1 cellular context compared by ENCODE assay signal in the genomic region with DNA sequence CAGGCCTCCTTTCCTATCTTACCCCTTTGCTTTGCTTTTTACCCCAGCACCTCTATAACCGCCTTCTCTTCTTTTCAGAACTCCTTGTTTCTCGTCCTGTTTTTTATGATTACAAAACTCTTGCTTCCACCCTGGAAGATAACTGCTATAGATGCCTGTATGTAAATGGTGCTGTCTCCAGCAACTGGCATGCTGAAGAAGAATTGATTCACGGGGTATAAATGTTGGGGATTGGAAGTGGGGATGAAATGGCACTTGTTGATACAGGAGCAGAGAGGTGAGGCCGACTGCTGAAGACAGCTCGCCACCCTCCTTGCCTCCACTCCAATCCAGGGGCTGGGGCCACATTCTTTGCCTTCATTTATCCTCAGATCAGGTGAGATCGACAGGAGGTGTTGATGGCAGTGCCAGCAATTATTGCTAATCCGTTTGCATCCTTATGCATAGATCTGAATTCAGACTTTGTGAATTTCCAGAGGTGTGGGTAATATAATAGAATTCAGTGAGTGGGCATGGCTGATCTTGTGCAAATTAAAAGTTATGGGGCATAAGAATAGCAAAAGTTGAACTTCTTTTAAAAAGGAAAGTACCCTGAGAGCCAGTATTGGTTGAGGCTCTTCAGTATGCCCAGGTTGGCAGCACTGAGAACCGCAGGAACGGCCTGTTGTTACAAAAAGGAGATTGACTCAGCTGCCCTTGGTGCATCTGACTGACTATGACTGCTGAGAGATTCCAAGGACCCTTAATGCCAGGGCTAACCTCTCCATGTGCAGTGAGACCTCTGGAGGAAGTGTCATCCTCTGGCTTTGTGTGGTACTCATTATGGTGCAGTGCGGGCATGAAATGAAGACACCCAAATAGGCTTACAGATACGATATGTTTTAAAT.
TF ChIP-seq lines count a peak whose summit lies in the region.

No MANE protein-coding gene starts in this region.

TF ChIP-seq in HepG2, 621 proteins besides CTCF, POLR2A, EP300 and RAD21 (continues in another document):
- TF ChIP-seq ZNF558 (CRISPR knock-in tag; IDR thresholded peaks at IDR 0.05; ENCODE audit: borderline replicate concordance) (peak; percentile 52; the same call in 1 of the 2 replicates), SOX6 (IDR thresholded peaks at IDR 0.05) (no peak), SOX6 (CRISPR knock-in tag; IDR thresholded peaks at IDR 0.05) (no peak), POLR2AphosphoS5 (IDR thresholded peaks at IDR 0.05; ENCODE audit: low read depth, low read length) (peak; percentile 41; the same call in 1 of the 2 replicates), NR2F2 (IDR thresholded peaks at IDR 0.05; ENCODE audit: borderline replicate concordance, low read depth) (no peak), GPN1 (CRISPR knock-in tag; IDR thresholded peaks at IDR 0.05; ENCODE audit: borderline replicate concordance) (no peak), SMAD1 (CRISPR knock-in tag; IDR thresholded peaks at IDR 0.05; ENCODE audit: borderline replicate concordance, low read depth) (0 out of 2 replicates have a peak, but pooled peaks have one; percentile 5), CREM (IDR thresholded peaks at IDR 0.05) (0 out of 2 replicates have a peak, but pooled peaks have one; percentile 12), CREM (CRISPR knock-in tag; IDR thresholded peaks at IDR 0.05) (no peak), MBNL3 (CRISPR knock-in tag; conservative IDR thresholded peaks at IDR 0.05) (no peak), RFX3 (CRISPR knock-in tag; IDR thresholded peaks at IDR 0.05) (no peak), NFRKB (IDR thresholded peaks at IDR 0.05) (no peak), MED1 (CRISPR knock-in tag; IDR thresholded peaks at IDR 0.05) (peak; percentile 34; the same call in 1 of the 2 replicates), MIXL1 (CRISPR knock-in tag; IDR thresholded peaks at IDR 0.05) (0 out of 2 replicates have a peak, but pooled peaks have one; percentile 57), CHD2 (IDR thresholded peaks at IDR 0.05; ENCODE audit: low read depth, low read length) (peak; percentile 24; the same call in 1 of the 2 replicates), ZNF530 (CRISPR knock-in tag; IDR thresholded peaks at IDR 0.05; ENCODE audit: low read depth) (no peak), ZNF761 (CRISPR knock-in tag; conservative IDR thresholded peaks at IDR 0.05) (peak; percentile 13; the same call in 1 of the 2 replicates), ZNF569 (CRISPR knock-in tag; IDR thresholded peaks at IDR 0.05; ENCODE audit: borderline replicate concordance) (no peak), MZF1 (CRISPR knock-in tag; IDR thresholded peaks at IDR 0.05; ENCODE audit: borderline replicate concordance) (no peak), SNAPC2 (CRISPR knock-in tag; IDR thresholded peaks at IDR 0.05) (no peak), AGO2 (optimal IDR thresholded peaks at IDR 0.05; ENCODE audit: low read depth, low read length) (peak; percentile 20), HNRNPK (IDR thresholded peaks at IDR 0.05; ENCODE audit: low read depth, low read length, poor library complexity, severe bottlenecking) (no peak), ZNF180 (CRISPR knock-in tag; IDR thresholded peaks at IDR 0.05; ENCODE audit: borderline replicate concordance, low read depth) (no peak), ZNF30 (CRISPR knock-in tag; IDR thresholded peaks at IDR 0.05) (no peak), ZNF709 (CRISPR knock-in tag; IDR thresholded peaks at IDR 0.05) (no peak), ZBTB7B (CRISPR knock-in tag; IDR thresholded peaks at IDR 0.05) (peak; percentile 9; the same call in 1 of the 2 replicates), ERF (CRISPR knock-in tag; IDR thresholded peaks at IDR 0.05) (0 out of 2 replicates have a peak, but pooled peaks have one; percentile 15), POLR2AphosphoS2 (IDR thresholded peaks at IDR 0.05; ENCODE audit: low read depth, low read length) (peak; percentile 98), NONO (IDR thresholded peaks at IDR 0.05) (no peak), NONO (CRISPR knock-in tag; conservative IDR thresholded peaks at IDR 0.05) (peak; percentile 14; the same call in 1 of the 2 replicates), PRMT3 (CRISPR knock-in tag; IDR thresholded peaks at IDR 0.05; ENCODE audit: borderline replicate concordance, low read depth) (no peak), HDAC6 (IDR thresholded peaks at IDR 0.05; ENCODE audit: low read depth, low read length) (no peak), CC2D1A (CRISPR knock-in tag; IDR thresholded peaks at IDR 0.05) (no peak), ZNF7 (CRISPR knock-in tag; IDR thresholded peaks at IDR 0.05) (peak; percentile 4; the same call in 1 of the 2 replicates), PITX1 (CRISPR knock-in tag; IDR thresholded peaks at IDR 0.05) (no peak), MYC (CRISPR knock-in tag; IDR thresholded peaks at IDR 0.05; ENCODE audit: borderline replicate concordance) (0 out of 2 replicates have a peak, but pooled peaks have one; percentile 19), HIVEP1 (CRISPR knock-in tag; IDR thresholded peaks at IDR 0.05) (no peak), ZNF326 (CRISPR knock-in tag; IDR thresholded peaks at IDR 0.05; ENCODE audit: borderline replicate concordance) (0 out of 2 replicates have a peak, but pooled peaks have one; percentile 16), RELA (CRISPR knock-in tag; IDR thresholded peaks at IDR 0.05) (no peak), RBM22 (optimal IDR thresholded peaks at IDR 0.05; ENCODE audit: low read length) (peak; percentile 85), KLF9 (CRISPR knock-in tag; IDR thresholded peaks at IDR 0.05; ENCODE audit: low read depth) (no peak; the same call in 1 of the 2 replicates), BCL6 (CRISPR knock-in tag; IDR thresholded peaks at IDR 0.05) (0 out of 2 replicates have a peak, but pooled peaks have one; percentile 5), POLR2G (IDR thresholded peaks at IDR 0.05; ENCODE audit: low read depth, low read length) (peak; percentile 87), ZNF629 (CRISPR knock-in tag; conservative IDR thresholded peaks at IDR 0.05) (no peak), ESRRA (CRISPR knock-in tag; IDR thresholded peaks at IDR 0.05; ENCODE audit: low read depth) (no peak), ZMAT3 (CRISPR knock-in tag; conservative IDR thresholded peaks at IDR 0.05) (no peak), TEAD2 (CRISPR knock-in tag; IDR thresholded peaks at IDR 0.05) (0 out of 2 replicates have a peak, but pooled peaks have one; percentile 37), HOXA9 (CRISPR knock-in tag; IDR thresholded peaks at IDR 0.05; ENCODE audit: borderline replicate concordance) (no peak), KLF6 (CRISPR knock-in tag; IDR thresholded peaks at IDR 0.05) (no peak), ZNF564 (CRISPR knock-in tag; IDR thresholded peaks at IDR 0.05) (peak; percentile 24; the same call in 1 of the 2 replicates), PCBP1 (IDR thresholded peaks at IDR 0.05; ENCODE audit: borderline replicate concordance, low read depth, low read length) (no peak), RARA (CRISPR knock-in tag; IDR thresholded peaks at IDR 0.05) (no peak), SMC3 (IDR thresholded peaks at IDR 0.05; ENCODE audit: low read length) (peak; percentile 20; the same call in 1 of the 2 replicates)
- TF ChIP-seq, protein P1, sequence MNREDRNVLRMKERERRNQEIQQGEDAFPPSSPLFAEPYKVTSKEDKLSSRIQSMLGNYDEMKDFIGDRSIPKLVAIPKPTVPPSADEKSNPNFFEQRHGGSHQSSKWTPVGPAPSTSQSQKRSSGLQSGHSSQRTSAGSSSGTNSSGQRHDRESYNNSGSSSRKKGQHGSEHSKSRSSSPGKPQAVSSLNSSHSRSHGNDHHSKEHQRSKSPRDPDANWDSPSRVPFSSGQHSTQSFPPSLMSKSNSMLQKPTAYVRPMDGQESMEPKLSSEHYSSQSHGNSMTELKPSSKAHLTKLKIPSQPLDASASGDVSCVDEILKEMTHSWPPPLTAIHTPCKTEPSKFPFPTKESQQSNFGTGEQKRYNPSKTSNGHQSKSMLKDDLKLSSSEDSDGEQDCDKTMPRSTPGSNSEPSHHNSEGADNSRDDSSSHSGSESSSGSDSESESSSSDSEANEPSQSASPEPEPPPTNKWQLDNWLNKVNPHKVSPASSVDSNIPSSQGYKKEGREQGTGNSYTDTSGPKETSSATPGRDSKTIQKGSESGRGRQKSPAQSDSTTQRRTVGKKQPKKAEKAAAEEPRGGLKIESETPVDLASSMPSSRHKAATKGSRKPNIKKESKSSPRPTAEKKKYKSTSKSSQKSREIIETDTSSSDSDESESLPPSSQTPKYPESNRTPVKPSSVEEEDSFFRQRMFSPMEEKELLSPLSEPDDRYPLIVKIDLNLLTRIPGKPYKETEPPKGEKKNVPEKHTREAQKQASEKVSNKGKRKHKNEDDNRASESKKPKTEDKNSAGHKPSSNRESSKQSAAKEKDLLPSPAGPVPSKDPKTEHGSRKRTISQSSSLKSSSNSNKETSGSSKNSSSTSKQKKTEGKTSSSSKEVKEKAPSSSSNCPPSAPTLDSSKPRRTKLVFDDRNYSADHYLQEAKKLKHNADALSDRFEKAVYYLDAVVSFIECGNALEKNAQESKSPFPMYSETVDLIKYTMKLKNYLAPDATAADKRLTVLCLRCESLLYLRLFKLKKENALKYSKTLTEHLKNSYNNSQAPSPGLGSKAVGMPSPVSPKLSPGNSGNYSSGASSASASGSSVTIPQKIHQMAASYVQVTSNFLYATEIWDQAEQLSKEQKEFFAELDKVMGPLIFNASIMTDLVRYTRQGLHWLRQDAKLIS (CRISPR knock-in tag; IDR thresholded peaks at IDR 0.05), result peak; percentile 95; the same call in 1 of the 2 replicates
- TF ChIP-seq, protein P2, sequence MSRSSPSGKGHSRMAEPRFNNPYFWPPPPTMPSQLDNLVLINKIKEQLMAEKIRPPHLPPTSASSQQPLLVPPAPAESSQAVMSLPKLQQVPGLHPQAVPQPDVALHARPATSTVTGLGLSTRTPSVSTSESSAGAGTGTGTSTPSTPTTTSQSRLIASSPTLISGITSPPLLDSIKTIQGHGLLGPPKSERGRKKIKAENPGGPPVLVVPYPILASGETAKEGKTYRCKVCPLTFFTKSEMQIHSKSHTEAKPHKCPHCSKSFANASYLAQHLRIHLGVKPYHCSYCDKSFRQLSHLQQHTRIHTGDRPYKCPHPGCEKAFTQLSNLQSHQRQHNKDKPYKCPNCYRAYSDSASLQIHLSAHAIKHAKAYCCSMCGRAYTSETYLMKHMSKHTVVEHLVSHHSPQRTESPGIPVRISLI (CRISPR knock-in tag; IDR thresholded peaks at IDR 0.05; ENCODE audit: borderline replicate concordance), result no peak
- TF ChIP-seq, protein P3, sequence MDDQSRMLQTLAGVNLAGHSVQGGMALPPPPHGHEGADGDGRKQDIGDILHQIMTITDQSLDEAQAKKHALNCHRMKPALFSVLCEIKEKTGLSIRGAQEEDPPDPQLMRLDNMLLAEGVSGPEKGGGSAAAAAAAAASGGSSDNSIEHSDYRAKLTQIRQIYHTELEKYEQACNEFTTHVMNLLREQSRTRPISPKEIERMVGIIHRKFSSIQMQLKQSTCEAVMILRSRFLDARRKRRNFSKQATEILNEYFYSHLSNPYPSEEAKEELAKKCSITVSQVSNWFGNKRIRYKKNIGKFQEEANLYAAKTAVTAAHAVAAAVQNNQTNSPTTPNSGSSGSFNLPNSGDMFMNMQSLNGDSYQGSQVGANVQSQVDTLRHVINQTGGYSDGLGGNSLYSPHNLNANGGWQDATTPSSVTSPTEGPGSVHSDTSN (CRISPR knock-in tag; IDR thresholded peaks at IDR 0.05; ENCODE audit: borderline replicate concordance), result no peak
- TF ChIP-seq, protein P4, sequence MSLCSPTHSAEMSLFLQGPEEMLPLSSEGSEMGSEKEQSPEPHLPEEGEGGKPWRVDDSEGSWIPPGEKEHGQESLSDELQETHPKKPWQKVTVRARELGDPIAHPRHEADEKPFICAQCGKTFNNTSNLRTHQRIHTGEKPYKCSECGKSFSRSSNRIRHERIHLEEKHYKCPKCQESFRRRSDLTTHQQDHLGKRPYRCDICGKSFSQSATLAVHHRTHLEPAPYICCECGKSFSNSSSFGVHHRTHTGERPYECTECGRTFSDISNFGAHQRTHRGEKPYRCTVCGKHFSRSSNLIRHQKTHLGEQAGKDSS (CRISPR knock-in tag; IDR thresholded peaks at IDR 0.05; ENCODE audit: borderline replicate concordance, low read depth), result 0 out of 2 replicates have a peak, but pooled peaks have one; percentile 39
- TF ChIP-seq, protein P5, sequence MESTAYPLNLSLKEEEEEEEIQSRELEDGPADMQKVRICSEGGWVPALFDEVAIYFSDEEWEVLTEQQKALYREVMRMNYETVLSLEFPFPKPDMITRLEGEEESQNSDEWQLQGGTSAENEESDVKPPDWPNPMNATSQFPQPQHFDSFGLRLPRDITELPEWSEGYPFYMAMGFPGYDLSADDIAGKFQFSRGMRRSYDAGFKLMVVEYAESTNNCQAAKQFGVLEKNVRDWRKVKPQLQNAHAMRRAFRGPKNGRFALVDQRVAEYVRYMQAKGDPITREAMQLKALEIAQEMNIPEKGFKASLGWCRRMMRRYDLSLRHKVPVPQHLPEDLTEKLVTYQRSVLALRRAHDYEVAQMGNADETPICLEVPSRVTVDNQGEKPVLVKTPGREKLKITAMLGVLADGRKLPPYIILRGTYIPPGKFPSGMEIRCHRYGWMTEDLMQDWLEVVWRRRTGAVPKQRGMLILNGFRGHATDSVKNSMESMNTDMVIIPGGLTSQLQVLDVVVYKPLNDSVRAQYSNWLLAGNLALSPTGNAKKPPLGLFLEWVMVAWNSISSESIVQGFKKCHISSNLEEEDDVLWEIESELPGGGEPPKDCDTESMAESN (CRISPR knock-in tag; conservative IDR thresholded peaks at IDR 0.05), result 0 out of 2 replicates have a peak, but pooled peaks have one; percentile 4
- TF ChIP-seq, protein P6, sequence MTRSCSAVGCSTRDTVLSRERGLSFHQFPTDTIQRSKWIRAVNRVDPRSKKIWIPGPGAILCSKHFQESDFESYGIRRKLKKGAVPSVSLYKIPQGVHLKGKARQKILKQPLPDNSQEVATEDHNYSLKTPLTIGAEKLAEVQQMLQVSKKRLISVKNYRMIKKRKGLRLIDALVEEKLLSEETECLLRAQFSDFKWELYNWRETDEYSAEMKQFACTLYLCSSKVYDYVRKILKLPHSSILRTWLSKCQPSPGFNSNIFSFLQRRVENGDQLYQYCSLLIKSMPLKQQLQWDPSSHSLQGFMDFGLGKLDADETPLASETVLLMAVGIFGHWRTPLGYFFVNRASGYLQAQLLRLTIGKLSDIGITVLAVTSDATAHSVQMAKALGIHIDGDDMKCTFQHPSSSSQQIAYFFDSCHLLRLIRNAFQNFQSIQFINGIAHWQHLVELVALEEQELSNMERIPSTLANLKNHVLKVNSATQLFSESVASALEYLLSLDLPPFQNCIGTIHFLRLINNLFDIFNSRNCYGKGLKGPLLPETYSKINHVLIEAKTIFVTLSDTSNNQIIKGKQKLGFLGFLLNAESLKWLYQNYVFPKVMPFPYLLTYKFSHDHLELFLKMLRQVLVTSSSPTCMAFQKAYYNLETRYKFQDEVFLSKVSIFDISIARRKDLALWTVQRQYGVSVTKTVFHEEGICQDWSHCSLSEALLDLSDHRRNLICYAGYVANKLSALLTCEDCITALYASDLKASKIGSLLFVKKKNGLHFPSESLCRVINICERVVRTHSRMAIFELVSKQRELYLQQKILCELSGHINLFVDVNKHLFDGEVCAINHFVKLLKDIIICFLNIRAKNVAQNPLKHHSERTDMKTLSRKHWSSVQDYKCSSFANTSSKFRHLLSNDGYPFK (CRISPR knock-in tag; IDR thresholded peaks at IDR 0.05; ENCODE audit: borderline replicate concordance), result no peak
- TF ChIP-seq, protein P7, sequence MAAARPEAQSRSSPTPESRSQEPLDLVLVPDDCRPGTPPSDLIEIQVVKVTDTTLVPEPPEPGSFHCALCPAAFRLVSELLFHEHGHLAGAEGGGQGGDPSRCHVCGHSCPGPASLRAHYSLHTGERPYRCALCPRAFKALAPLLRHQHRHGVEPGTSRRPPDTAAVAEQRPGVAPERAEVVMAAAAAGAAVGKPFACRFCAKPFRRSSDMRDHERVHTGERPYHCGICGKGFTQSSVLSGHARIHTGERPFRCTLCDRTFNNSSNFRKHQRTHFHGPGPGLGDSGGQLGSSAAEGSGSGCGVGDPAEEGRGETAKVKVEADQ (CRISPR knock-in tag; IDR thresholded peaks at IDR 0.05; ENCODE audit: borderline replicate concordance), result 0 out of 2 replicates have a peak, but pooled peaks have one; percentile 53
